Comparison of ENCODE assay signal across 34 cellular contexts in genomic region chr3:48588230-48588629, GRCh38. TPM values are rescaled to one million over a fixed set of nuclear protein-coding genes. Genes with fewer than 3 reads are reported as not detected.
"Had no signal": no experiment of that assay in that cellular context is flagged by ENCODE, and none has a peak within 500 bp of the region (broad histone marks: within the 10 kb centered on the region; RNA-seq: fewer than 3 reads in every experiment).

No MANE protein-coding gene starts in this region.

- H3K79me2 ChIP-seq: hepatocyte had no signal

- H3K4me1 ChIP-seq: colonic mucosa, esophagus muscularis mucosa, foreskin keratinocyte, gastroesophageal sphincter, heart left ventricle, lower lobe of right lung, psoas muscle, sigmoid colon, tibial nerve, upper lobe of left lung had no signal

- H3K9me3 ChIP-seq: colonic mucosa, esophagus muscularis mucosa, gastroesophageal sphincter, heart left ventricle, lower lobe of right lung, ovary, psoas muscle, sigmoid colon, thoracic aorta, tibial nerve, upper lobe of left lung had no signal

- DNase-seq: colonic mucosa; effector CD8-positive, alpha-beta T cell; foreskin keratinocyte; heart left ventricle; immature natural killer cell; left ventricle myocardium superior; lower lobe of right lung; naive thymus-derived CD8-positive, alpha-beta T cell; nephron progenitor cell; occipital lobe; ovary; posterior cingulate gyrus; psoas muscle; right cardiac atrium; sigmoid colon; stimulated activated CD4-positive, alpha-beta T cell treated with anti-CD3 and anti-CD28 coated beads, Interleukin-2, amount 100 ng/mL, for 24 hours; stimulated activated CD4-positive, alpha-beta T cell treated with anti-CD3 and anti-CD28 coated beads, Interleukin-4, amount 100 ng/mL, for 4 hours; stimulated activated naive CD8-positive, alpha-beta T cell treated with anti-CD3 and anti-CD28 coated beads, Interleukin-15, Interleukin-2, amounts not matched to agents 100 U/mL and 50 U/mL, for 24 hours had no signal

- ATAC-seq: foreskin keratinocyte; gastroesophageal sphincter; heart left ventricle; left ventricle myocardium superior; lower lobe of right lung; naive thymus-derived CD8-positive, alpha-beta T cell; psoas muscle; right cardiac atrium; stimulated activated memory B cell treated with anti-CD40 and anti-IgM and Interleukin-4, amounts not matched to agents 10 μg/mL and 1 μg/mL and 100 μg/mL, for 72 hours; stimulated activated naive CD8-positive, alpha-beta T cell treated with anti-CD3 and anti-CD28 coated beads, Interleukin-15, Interleukin-2, amounts not matched to agents 100 U/mL and 50 U/mL, for 24 hours had no signal

- H3K36me3 ChIP-seq: colonic mucosa, gastroesophageal sphincter, lower lobe of right lung, ovary, sigmoid colon, thoracic aorta, upper lobe of left lung had no signal

- H3K4me3 ChIP-seq: colonic mucosa, esophagus muscularis mucosa, gastroesophageal sphincter, heart left ventricle, hepatocyte, lower lobe of right lung, ovary, psoas muscle, sigmoid colon, thoracic aorta, tibial nerve, upper lobe of left lung had no signal

- H3K36me3 Mint-ChIP-seq: immature natural killer cell; naive thymus-derived CD8-positive, alpha-beta T cell; stimulated activated memory B cell treated with anti-CD40 and anti-IgM and Interleukin-4, amounts not matched to agents 10 μg/mL and 1 μg/mL and 100 μg/mL, for 72 hours had no signal

- H3K4me3 Mint-ChIP-seq: dendritic cell treated with granulocyte-macrophage colony-stimulating factor and Interleukin-4, amounts not matched to agents 40 ng/mL and 50 ng/mL, for 4 days; naive thymus-derived CD8-positive, alpha-beta T cell; nephron progenitor cell; stimulated activated memory B cell treated with anti-CD40 and anti-IgM and Interleukin-4, amounts not matched to agents 10 μg/mL and 1 μg/mL and 100 μg/mL, for 72 hours had no signal

- H3K27me3 ChIP-seq: colonic mucosa, foreskin keratinocyte, heart left ventricle, hepatocyte, ovary, upper lobe of left lung had no signal

- H2AFZ ChIP-seq: hepatocyte had no signal

- H3K4me1 Mint-ChIP-seq: immature natural killer cell; naive thymus-derived CD8-positive, alpha-beta T cell; stimulated activated memory B cell treated with anti-CD40 and anti-IgM and Interleukin-4, amounts not matched to agents 10 μg/mL and 1 μg/mL and 100 μg/mL, for 72 hours had no signal

- H3K27ac Mint-ChIP-seq: dendritic cell treated with granulocyte-macrophage colony-stimulating factor and Interleukin-4, amounts not matched to agents 40 ng/mL and 50 ng/mL, for 4 days; immature natural killer cell; stimulated activated memory B cell treated with anti-CD40 and anti-IgM and Interleukin-4, amounts not matched to agents 10 μg/mL and 1 μg/mL and 100 μg/mL, for 72 hours had no signal

- H3K9me3 Mint-ChIP-seq: dendritic cell treated with granulocyte-macrophage colony-stimulating factor and Interleukin-4, amounts not matched to agents 40 ng/mL and 50 ng/mL, for 4 days; immature natural killer cell; naive thymus-derived CD8-positive, alpha-beta T cell; nephron progenitor cell; stimulated activated memory B cell treated with anti-CD40 and anti-IgM and Interleukin-4, amounts not matched to agents 10 μg/mL and 1 μg/mL and 100 μg/mL, for 72 hours had no signal

- H3K4me2 ChIP-seq: hepatocyte had no signal

- H3K27ac ChIP-seq: colonic mucosa, esophagus muscularis mucosa, foreskin keratinocyte, gastroesophageal sphincter, heart left ventricle, hepatocyte, lower lobe of right lung, ovary, psoas muscle, sigmoid colon, thoracic aorta, tibial nerve, upper lobe of left lung had no signal

RNA-seq across cellular contexts. Expression of gene COL7A1, which starts 6.9 kb away (rescaled TPM):
- polyA plus RNA-seq: immature natural killer cell had no signal

RNA-seq across cellular contexts. Expression of gene UCN2, which starts 24.6 kb away (rescaled TPM):
- total RNA-seq: colonic mucosa, endothelial cell of umbilical vein, esophagus muscularis mucosa, mesenteric fat pad, occipital lobe, right cardiac atrium, sigmoid colon, skeletal muscle tissue, upper lobe of left lung had no signal
- polyA plus RNA-seq: immature natural killer cell; naive thymus-derived CD8-positive, alpha-beta T cell had no signal

RNA-seq across cellular contexts. Expression of gene TMEM89, which starts 33.3 kb away (rescaled TPM):
- total RNA-seq: endothelial cell of umbilical vein; epithelial cell of proximal tubule; esophagus muscularis mucosa; fibroblast of lung; gastroesophageal sphincter; heart left ventricle; hepatocyte; left ventricle myocardium superior; lower lobe of right lung; mesenteric fat pad; myocyte; naive thymus-derived CD8-positive, alpha-beta T cell; occipital lobe; ovary; psoas muscle; renal cortical epithelial cell; right cardiac atrium; sigmoid colon; skeletal muscle tissue; tibial nerve had no signal
- polyA plus RNA-seq: endothelial cell of umbilical vein; fibroblast of lung; heart left ventricle; hepatocyte; immature natural killer cell; keratinocyte; naive thymus-derived CD8-positive, alpha-beta T cell; ovary; psoas muscle; right cardiac atrium had no signal
